In the genomic region with DNA sequence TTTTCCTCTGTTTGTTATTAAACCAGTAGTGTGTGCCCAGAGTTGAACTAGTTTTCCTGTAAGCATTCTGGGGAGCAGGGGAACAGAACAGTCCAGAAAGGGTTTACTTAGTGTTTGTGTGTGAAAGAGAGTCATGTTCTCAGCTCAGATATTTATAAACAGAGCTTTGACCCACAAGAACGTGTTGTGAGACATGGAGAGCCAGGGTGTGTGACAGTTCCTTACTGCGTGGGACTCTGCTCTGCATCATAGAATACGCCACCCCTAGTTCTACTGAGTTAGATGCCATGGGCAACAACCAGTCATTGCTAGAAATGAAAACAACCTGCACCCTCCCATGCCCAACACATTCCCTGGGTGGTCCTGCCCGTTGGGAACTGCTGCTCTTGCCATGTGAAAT, we compare ENCODE assay signal across 23 cellular contexts.
DNase-seq lines count a peak whose midpoint lies in the region; ATAC-seq and TF ChIP-seq lines count a peak whose summit lies in the region.
"Had no signal": no experiment of that assay in that cellular context is flagged by ENCODE, and none has a peak within 500 bp of the region (broad histone marks: within the 10 kb centered on the region; RNA-seq: fewer than 3 reads in every experiment).

No MANE protein-coding gene starts in this region.

- no peak overlapping the region for H3K9ac ChIP-seq in trophoblast cell (ENCODE audit: low read length)

- H4K12ac ChIP-seq in trophoblast cell (ENCODE audit: low read depth, low read length): no peak overlapping the region

- no peak overlapping the region for H3K4ac ChIP-seq in trophoblast cell (ENCODE audit: low read depth, low read length)

- H2AFZ ChIP-seq in trophoblast cell (ENCODE audit: insufficient read depth, low read length, poor library complexity): no peak overlapping the region

- H3K4me1 ChIP-seq in right atrium auricular region (peaks cover 0 to 4% of the 10 kb centered on the region in 2 donors), heart right ventricle (peaks cover 0 to 17% (median 0%) of the 10 kb centered on the region in 9 donors), upper lobe of left lung (no peaks in the 10 kb centered on the region), trophoblast cell (ENCODE audit: control insufficient read depth in 1 of 2, insufficient read depth in 2 of 2, low read length in 2 of 2) (no peaks in the 10 kb centered on the region)
- H3K4me1 ChIP-seq: BE2C, SJSA1 had no signal

- no peak overlapping the region for H2AK5ac ChIP-seq in trophoblast cell (ENCODE audit: low read length)

- H3K4me2 ChIP-seq in trophoblast cell (ENCODE audit: low read length): no peak overlapping the region

- H3K79me2 ChIP-seq in trophoblast cell (ENCODE audit: control insufficient read depth, insufficient read depth, low read length, poor library complexity): no peaks in the 10 kb centered on the region

- WGBS in heart right ventricle, 2 donors: 56 to 66% methylated on average over 4 of the region's 4 CpGs
- WGBS in upper lobe of left lung, 2 donors: 53 to 67% methylated on average over 4 of the region's 4 CpGs
- no CpG with 5 or more reads among the region's 4 CpGs for WGBS in trophoblast cell (ENCODE audit: extremely low coverage, insufficient coverage, insufficient read length)

- TF ChIP-seq POLR2A in upper lobe of left lung (IDR thresholded peaks at IDR 0.05): no peak

- no peak overlapping the region for H3K4me3 ChIP-seq in right atrium auricular region
- H3K4me3 ChIP-seq in heart right ventricle: no peak overlapping the region
- no peak overlapping the region for H3K4me3 ChIP-seq in upper lobe of left lung
- no peak overlapping the region for H3K4me3 ChIP-seq in trophoblast cell (ENCODE audit: low read depth, low read length)
- H3K4me3 ChIP-seq: MG63, SJSA1 had no signal

- H3K36me3 ChIP-seq in right atrium auricular region (no peaks in the 10 kb centered on the region), heart right ventricle (peaks cover 0 to 8% (median 0%) of the 10 kb centered on the region in 9 donors), upper lobe of left lung (no peaks in the 10 kb centered on the region), trophoblast cell (ENCODE audit: control insufficient read depth in 1 of 2, insufficient read depth in 2 of 2, low read length in 2 of 2) (peaks cover 0 to 3% of the 10 kb centered on the region in 2 experiments)
- H3K36me3 ChIP-seq: BE2C, MG63, SJSA1 had no signal

- H3K27ac ChIP-seq in right atrium auricular region: no peak overlapping the region
- peak overlapping the region in 4 of 10 donors; percentile 11 to 56 (median 40) for H3K27ac ChIP-seq in heart right ventricle
- peak overlapping the region; percentile 20 to 54 (median 24) for H3K27ac ChIP-seq in upper lobe of left lung
- no peak overlapping the region for H3K27ac ChIP-seq in trophoblast cell (ENCODE audit: low read depth, low read length)
- H3K27ac ChIP-seq: 22Rv1, SJSA1 had no signal

- H2BK120ac ChIP-seq in trophoblast cell (ENCODE audit: insufficient read depth, low read length, poor library complexity): no peak overlapping the region

- no peak overlapping the region for H3K18ac ChIP-seq in trophoblast cell (ENCODE audit: low read length)

- intact Hi-C loops in Right ventricle myocardium inferior (cut with DNase I): loop anchor here (10.0 kb wide), 1 partner anchor 324 kb away; no protein-coding TSS in a partner anchor
- intact Hi-C loops in heart right ventricle (cut with DNase I): no loop called here

- no peak overlapping the region for H2BK12ac ChIP-seq in trophoblast cell (ENCODE audit: low read length)

- TF ChIP-seq EP300 in upper lobe of left lung (IDR thresholded peaks at IDR 0.05): peak in 2 of 4 donors; percentile 38 to 63

- H3K9me3 ChIP-seq in right atrium auricular region (no peaks in the 10 kb centered on the region), heart right ventricle (no peaks in the 10 kb centered on the region), upper lobe of left lung (no peaks in the 10 kb centered on the region), trophoblast cell (ENCODE audit: insufficient read depth, low read depth, low read length) (no peaks in the 10 kb centered on the region)
- H3K9me3 ChIP-seq: BE2C, MG63, SJSA1 had no signal

- DNase-seq in Right ventricle myocardium inferior (ENCODE audit: missing footprints) (no peak), right atrium auricular region (ENCODE audit: low spot score) (no peak), heart right ventricle (no peak), myocyte (ENCODE audit: low read depth) (peak; percentile 22), upper lobe of left lung (no peak), trophoblast cell (no peak)
- no peak for DNase-seq in effector CD4-positive, alpha-beta T cell
- DNase-seq: BE2C; CD8-positive, alpha-beta memory T cell; DMS 273 treated with DMSO at 0.1 percent for 48 hours; DMS79; EL; GF-D8; H7; KG1; MG63; NCI-H2029; NCI-H446; NCI-H524 treated with DMSO at 0.1 percent for 48 hours; NCI-H774 had no signal

- no peak overlapping the region for H3K23ac ChIP-seq in trophoblast cell (ENCODE audit: low read length)

- no peak overlapping the region for H3K14ac ChIP-seq in trophoblast cell (ENCODE audit: low read length)

- ATAC-seq in Right ventricle myocardium inferior (peak; percentile 61), heart right ventricle (peak; percentile 52 to 89 (median 70)), upper lobe of left lung (ENCODE audit: low FRiP score in 2 of 2) (peak in 1 of 2 donors; percentile 41), GM19452 (IDR thresholded peaks at IDR 0.05; ENCODE audit: unreplicated experiment) (no peak)

- H4K91ac ChIP-seq in trophoblast cell (ENCODE audit: low read depth, low read length): no peak overlapping the region

- H4K8ac ChIP-seq in trophoblast cell (ENCODE audit: low read depth, low read length): no peak overlapping the region

- no peak overlapping the region for H2BK5ac ChIP-seq in trophoblast cell (ENCODE audit: low read depth, low read length, poor library complexity)

- no peaks in the 10 kb centered on the region for H3K79me1 ChIP-seq in trophoblast cell (ENCODE audit: low read length)

- TF ChIP-seq CTCF in right atrium auricular region (IDR thresholded peaks at IDR 0.05): no peak
- TF ChIP-seq CTCF in heart right ventricle (IDR thresholded peaks at IDR 0.05): no peak
- TF ChIP-seq CTCF in upper lobe of left lung (IDR thresholded peaks at IDR 0.05): no peak

- H3K27me3 ChIP-seq in right atrium auricular region: no peaks in the 10 kb centered on the region
- H3K27me3 ChIP-seq in heart right ventricle: no peaks in the 10 kb centered on the region
- H3K27me3 ChIP-seq in upper lobe of left lung: no peaks in the 10 kb centered on the region
- H3K27me3 ChIP-seq in trophoblast cell (ENCODE audit: insufficient read depth, low read length): no peaks in the 10 kb centered on the region
- H3K27me3 ChIP-seq: BE2C, MG63, SJSA1 had no signal

Comparison
In these comparisons a context has a peak if more than half of its experiments do, and no peak if none do; other contexts are left out.
1. H3K27ac ChIP-seq: peak in upper lobe of left lung (4 of 4); none in right atrium auricular region (0 of 2) and trophoblast cell (single experiment).